In the genomic region with DNA sequence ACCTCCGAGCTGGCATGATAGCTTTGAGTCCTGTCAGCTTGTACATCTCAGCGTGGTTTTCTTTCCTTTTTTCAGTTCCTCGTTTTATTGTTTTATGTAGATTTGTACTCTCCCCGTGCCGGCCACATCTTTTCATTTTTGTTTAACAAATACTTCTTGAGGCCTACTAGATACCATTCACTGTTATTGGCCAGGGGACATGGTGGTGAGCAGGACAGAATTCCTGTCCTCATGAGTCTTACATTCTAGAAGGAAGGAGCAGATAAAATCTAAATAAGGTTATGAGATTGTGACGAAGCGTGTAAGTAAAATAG, we compare ENCODE assay signal across 1 cellular context.
TF ChIP-seq lines count a peak whose summit lies in the region.

No MANE protein-coding gene starts in this region.

TF ChIP-seq in K562, 482 proteins besides CTCF, POLR2A, EP300 and RAD21 (continued from another document and continues in another):
- TF ChIP-seq TAF7 (tag; IDR thresholded peaks at IDR 0.05) (no peak), LARP7 (IDR thresholded peaks at IDR 0.05) (no peak), FOXK2 (conservative IDR thresholded peaks at IDR 0.05 in 1 of 2, IDR thresholded peaks at IDR 0.05 in 1 of 2; ENCODE audit: low read depth in 2 of 2) (no peak), IRF2 (CRISPR knock-in tag; IDR thresholded peaks at IDR 0.05) (no peak), TRIM24 (IDR thresholded peaks at IDR 0.05) (peak; percentile 83 to 91), ILF3 (IDR thresholded peaks at IDR 0.05; ENCODE audit: borderline replicate concordance) (no peak), ZNF316 (IDR thresholded peaks at IDR 0.05) (peak; percentile 96), PHB2 (IDR thresholded peaks at IDR 0.05; ENCODE audit: low read depth) (no peak), NBN (IDR thresholded peaks at IDR 0.05; ENCODE audit: low read depth) (no peak), ZNF668 (CRISPR knock-in tag; IDR thresholded peaks at IDR 0.05) (no peak), ZNF217 (CRISPR knock-in tag; IDR thresholded peaks at IDR 0.05) (peak; percentile 66; the same call in 1 of the 2 replicates), GATAD2B (IDR thresholded peaks at IDR 0.05; ENCODE audit: borderline replicate concordance) (no peak), ARNT (IDR thresholded peaks at IDR 0.05) (peak in 1 of 2 experiments; percentile 36; a peak in 1 of 4 replicates), HIVEP1 (CRISPR knock-in tag; IDR thresholded peaks at IDR 0.05) (no peak), KDM1A (IDR thresholded peaks at IDR 0.05) (peak; percentile 62 to 71), KLF13 (tag; IDR thresholded peaks at IDR 0.05; ENCODE audit: borderline replicate concordance, low read depth) (no peak), TCF7L2 (IDR thresholded peaks at IDR 0.05; ENCODE audit: low read depth, low read length) (no peak), XRCC3 (IDR thresholded peaks at IDR 0.05) (0 out of 2 replicates have a peak, but pooled peaks have one; percentile 61), IFI16 (CRISPR knock-in tag; IDR thresholded peaks at IDR 0.05) (no peak), PYGO2 (tag; IDR thresholded peaks at IDR 0.05) (0 out of 2 replicates have a peak, but pooled peaks have one; percentile 35), MBD2 (IDR thresholded peaks at IDR 0.05; ENCODE audit: borderline replicate concordance, low read depth) (no peak), CHD2 (IDR thresholded peaks at IDR 0.05; ENCODE audit: low read depth, low read length) (no peak), ZKSCAN8 (CRISPR knock-in tag; IDR thresholded peaks at IDR 0.05) (no peak), CBX1 (IDR thresholded peaks at IDR 0.05; ENCODE audit: low read depth) (0 out of 2 replicates have a peak, but pooled peaks have one; percentile 68), CBX3 (IDR thresholded peaks at IDR 0.05; ENCODE audit: borderline replicate concordance in 1 of 2, low read length in 2 of 2) (peak in 1 of 2 experiments; percentile 92; a peak in 2 of 3 replicates), TRIM28 (IDR thresholded peaks at IDR 0.05) (peak; percentile 94), CBX5 (IDR thresholded peaks at IDR 0.05; ENCODE audit: borderline replicate concordance, low read depth) (0 out of 2 replicates have a peak, but pooled peaks have one; percentile 23), FOXK1 (CRISPR knock-in tag; IDR thresholded peaks at IDR 0.05; ENCODE audit: borderline replicate concordance) (0 out of 2 replicates have a peak, but pooled peaks have one; percentile 60), ZNF232 (CRISPR knock-in tag; IDR thresholded peaks at IDR 0.05) (peak; percentile 60; the same call in 1 of the 2 replicates), ZNF644 (tag; IDR thresholded peaks at IDR 0.05; ENCODE audit: low read depth) (peak; percentile 52; the same call in 1 of the 2 replicates), NFATC3 (IDR thresholded peaks at IDR 0.05) (no peak), HDAC8 (tag; IDR thresholded peaks at IDR 0.05) (no peak), BRD4 (IDR thresholded peaks at IDR 0.05) (no peak), RCOR1 (IDR thresholded peaks at IDR 0.05; ENCODE audit: borderline replicate concordance in 1 of 2, low read depth in 2 of 2, low read length in 2 of 2) (0 out of 4 replicates have a peak, but pooled peaks of 1 of the 2 experiments have one; percentile 14), CCNT2 (IDR thresholded peaks at IDR 0.05; ENCODE audit: borderline replicate concordance, extremely low read depth, insufficient read length, low read depth, low read length) (no peak), KAT7 (CRISPR knock-in tag; IDR thresholded peaks at IDR 0.05; ENCODE audit: borderline replicate concordance) (0 out of 2 replicates have a peak, but pooled peaks have one; percentile 40), ADNP (tag; IDR thresholded peaks at IDR 0.05) (peak; percentile 23; the same call in 1 of the 2 replicates)
- TF ChIP-seq, protein P1, sequence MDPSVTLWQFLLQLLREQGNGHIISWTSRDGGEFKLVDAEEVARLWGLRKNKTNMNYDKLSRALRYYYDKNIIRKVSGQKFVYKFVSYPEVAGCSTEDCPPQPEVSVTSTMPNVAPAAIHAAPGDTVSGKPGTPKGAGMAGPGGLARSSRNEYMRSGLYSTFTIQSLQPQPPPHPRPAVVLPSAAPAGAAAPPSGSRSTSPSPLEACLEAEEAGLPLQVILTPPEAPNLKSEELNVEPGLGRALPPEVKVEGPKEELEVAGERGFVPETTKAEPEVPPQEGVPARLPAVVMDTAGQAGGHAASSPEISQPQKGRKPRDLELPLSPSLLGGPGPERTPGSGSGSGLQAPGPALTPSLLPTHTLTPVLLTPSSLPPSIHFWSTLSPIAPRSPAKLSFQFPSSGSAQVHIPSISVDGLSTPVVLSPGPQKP (CRISPR knock-in tag; IDR thresholded peaks at IDR 0.05), result no peak
- TF ChIP-seq, protein P2, sequence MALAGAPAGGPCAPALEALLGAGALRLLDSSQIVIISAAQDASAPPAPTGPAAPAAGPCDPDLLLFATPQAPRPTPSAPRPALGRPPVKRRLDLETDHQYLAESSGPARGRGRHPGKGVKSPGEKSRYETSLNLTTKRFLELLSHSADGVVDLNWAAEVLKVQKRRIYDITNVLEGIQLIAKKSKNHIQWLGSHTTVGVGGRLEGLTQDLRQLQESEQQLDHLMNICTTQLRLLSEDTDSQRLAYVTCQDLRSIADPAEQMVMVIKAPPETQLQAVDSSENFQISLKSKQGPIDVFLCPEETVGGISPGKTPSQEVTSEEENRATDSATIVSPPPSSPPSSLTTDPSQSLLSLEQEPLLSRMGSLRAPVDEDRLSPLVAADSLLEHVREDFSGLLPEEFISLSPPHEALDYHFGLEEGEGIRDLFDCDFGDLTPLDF (CRISPR knock-in tag; IDR thresholded peaks at IDR 0.05), result peak; percentile 44; the same call in 1 of the 2 replicates
- TF ChIP-seq, protein P3, sequence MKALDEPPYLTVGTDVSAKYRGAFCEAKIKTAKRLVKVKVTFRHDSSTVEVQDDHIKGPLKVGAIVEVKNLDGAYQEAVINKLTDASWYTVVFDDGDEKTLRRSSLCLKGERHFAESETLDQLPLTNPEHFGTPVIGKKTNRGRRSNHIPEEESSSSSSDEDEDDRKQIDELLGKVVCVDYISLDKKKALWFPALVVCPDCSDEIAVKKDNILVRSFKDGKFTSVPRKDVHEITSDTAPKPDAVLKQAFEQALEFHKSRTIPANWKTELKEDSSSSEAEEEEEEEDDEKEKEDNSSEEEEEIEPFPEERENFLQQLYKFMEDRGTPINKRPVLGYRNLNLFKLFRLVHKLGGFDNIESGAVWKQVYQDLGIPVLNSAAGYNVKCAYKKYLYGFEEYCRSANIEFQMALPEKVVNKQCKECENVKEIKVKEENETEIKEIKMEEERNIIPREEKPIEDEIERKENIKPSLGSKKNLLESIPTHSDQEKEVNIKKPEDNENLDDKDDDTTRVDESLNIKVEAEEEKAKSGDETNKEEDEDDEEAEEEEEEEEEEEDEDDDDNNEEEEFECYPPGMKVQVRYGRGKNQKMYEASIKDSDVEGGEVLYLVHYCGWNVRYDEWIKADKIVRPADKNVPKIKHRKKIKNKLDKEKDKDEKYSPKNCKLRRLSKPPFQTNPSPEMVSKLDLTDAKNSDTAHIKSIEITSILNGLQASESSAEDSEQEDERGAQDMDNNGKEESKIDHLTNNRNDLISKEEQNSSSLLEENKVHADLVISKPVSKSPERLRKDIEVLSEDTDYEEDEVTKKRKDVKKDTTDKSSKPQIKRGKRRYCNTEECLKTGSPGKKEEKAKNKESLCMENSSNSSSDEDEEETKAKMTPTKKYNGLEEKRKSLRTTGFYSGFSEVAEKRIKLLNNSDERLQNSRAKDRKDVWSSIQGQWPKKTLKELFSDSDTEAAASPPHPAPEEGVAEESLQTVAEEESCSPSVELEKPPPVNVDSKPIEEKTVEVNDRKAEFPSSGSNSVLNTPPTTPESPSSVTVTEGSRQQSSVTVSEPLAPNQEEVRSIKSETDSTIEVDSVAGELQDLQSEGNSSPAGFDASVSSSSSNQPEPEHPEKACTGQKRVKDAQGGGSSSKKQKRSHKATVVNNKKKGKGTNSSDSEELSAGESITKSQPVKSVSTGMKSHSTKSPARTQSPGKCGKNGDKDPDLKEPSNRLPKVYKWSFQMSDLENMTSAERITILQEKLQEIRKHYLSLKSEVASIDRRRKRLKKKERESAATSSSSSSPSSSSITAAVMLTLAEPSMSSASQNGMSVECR (CRISPR knock-in tag; IDR thresholded peaks at IDR 0.05), result no peak
- TF ChIP-seq, protein P4, sequence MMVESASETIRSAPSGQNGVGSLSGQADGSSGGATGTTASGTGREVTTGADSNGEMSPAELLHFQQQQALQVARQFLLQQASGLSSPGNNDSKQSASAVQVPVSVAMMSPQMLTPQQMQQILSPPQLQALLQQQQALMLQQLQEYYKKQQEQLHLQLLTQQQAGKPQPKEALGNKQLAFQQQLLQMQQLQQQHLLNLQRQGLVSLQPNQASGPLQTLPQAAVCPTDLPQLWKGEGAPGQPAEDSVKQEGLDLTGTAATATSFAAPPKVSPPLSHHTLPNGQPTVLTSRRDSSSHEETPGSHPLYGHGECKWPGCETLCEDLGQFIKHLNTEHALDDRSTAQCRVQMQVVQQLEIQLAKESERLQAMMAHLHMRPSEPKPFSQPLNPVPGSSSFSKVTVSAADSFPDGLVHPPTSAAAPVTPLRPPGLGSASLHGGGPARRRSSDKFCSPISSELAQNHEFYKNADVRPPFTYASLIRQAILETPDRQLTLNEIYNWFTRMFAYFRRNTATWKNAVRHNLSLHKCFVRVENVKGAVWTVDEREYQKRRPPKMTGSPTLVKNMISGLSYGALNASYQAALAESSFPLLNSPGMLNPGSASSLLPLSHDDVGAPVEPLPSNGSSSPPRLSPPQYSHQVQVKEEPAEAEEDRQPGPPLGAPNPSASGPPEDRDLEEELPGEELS (CRISPR knock-in tag; IDR thresholded peaks at IDR 0.05; ENCODE audit: borderline replicate concordance), result peak; percentile 65; the same call in 1 of the 2 replicates
- TF ChIP-seq, protein P5, sequence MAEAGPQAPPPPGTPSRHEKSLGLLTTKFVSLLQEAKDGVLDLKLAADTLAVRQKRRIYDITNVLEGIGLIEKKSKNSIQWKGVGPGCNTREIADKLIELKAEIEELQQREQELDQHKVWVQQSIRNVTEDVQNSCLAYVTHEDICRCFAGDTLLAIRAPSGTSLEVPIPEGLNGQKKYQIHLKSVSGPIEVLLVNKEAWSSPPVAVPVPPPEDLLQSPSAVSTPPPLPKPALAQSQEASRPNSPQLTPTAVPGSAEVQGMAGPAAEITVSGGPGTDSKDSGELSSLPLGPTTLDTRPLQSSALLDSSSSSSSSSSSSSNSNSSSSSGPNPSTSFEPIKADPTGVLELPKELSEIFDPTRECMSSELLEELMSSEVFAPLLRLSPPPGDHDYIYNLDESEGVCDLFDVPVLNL (CRISPR knock-in tag; IDR thresholded peaks at IDR 0.05; ENCODE audit: low read depth), result no peak
- TF ChIP-seq, protein P6, sequence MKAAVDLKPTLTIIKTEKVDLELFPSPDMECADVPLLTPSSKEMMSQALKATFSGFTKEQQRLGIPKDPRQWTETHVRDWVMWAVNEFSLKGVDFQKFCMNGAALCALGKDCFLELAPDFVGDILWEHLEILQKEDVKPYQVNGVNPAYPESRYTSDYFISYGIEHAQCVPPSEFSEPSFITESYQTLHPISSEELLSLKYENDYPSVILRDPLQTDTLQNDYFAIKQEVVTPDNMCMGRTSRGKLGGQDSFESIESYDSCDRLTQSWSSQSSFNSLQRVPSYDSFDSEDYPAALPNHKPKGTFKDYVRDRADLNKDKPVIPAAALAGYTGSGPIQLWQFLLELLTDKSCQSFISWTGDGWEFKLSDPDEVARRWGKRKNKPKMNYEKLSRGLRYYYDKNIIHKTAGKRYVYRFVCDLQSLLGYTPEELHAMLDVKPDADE (conservative IDR thresholded peaks at IDR 0.05; ENCODE audit: control insufficient read depth, low read depth, low read length), result no peak
- TF ChIP-seq, protein P7, sequence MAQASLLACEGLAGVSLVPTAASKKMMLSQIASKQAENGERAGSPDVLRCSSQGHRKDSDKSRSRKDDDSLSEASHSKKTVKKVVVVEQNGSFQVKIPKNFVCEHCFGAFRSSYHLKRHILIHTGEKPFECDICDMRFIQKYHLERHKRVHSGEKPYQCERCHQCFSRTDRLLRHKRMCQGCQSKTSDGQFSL (CRISPR knock-in tag; IDR thresholded peaks at IDR 0.05), result no peak
- TF ChIP-seq, protein P7 (tag; IDR thresholded peaks at IDR 0.05), result no peak
- TF ChIP-seq, protein P8, sequence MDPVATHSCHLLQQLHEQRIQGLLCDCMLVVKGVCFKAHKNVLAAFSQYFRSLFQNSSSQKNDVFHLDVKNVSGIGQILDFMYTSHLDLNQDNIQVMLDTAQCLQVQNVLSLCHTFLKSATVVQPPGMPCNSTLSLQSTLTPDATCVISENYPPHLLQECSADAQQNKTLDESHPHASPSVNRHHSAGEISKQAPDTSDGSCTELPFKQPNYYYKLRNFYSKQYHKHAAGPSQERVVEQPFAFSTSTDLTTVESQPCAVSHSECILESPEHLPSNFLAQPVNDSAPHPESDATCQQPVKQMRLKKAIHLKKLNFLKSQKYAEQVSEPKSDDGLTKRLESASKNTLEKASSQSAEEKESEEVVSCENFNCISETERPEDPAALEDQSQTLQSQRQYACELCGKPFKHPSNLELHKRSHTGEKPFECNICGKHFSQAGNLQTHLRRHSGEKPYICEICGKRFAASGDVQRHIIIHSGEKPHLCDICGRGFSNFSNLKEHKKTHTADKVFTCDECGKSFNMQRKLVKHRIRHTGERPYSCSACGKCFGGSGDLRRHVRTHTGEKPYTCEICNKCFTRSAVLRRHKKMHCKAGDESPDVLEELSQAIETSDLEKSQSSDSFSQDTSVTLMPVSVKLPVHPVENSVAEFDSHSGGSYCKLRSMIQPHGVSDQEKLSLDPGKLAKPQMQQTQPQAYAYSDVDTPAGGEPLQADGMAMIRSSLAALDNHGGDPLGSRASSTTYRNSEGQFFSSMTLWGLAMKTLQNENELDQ (CRISPR knock-in tag; IDR thresholded peaks at IDR 0.05; ENCODE audit: borderline replicate concordance), result peak; percentile 82
- TF ChIP-seq, protein P9, sequence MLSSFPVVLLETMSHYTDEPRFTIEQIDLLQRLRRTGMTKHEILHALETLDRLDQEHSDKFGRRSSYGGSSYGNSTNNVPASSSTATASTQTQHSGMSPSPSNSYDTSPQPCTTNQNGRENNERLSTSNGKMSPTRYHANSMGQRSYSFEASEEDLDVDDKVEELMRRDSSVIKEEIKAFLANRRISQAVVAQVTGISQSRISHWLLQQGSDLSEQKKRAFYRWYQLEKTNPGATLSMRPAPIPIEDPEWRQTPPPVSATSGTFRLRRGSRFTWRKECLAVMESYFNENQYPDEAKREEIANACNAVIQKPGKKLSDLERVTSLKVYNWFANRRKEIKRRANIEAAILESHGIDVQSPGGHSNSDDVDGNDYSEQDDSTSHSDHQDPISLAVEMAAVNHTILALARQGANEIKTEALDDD (IDR thresholded peaks at IDR 0.05), result no peak; the same call in 1 of the 2 replicates
- TF ChIP-seq, protein P10, sequence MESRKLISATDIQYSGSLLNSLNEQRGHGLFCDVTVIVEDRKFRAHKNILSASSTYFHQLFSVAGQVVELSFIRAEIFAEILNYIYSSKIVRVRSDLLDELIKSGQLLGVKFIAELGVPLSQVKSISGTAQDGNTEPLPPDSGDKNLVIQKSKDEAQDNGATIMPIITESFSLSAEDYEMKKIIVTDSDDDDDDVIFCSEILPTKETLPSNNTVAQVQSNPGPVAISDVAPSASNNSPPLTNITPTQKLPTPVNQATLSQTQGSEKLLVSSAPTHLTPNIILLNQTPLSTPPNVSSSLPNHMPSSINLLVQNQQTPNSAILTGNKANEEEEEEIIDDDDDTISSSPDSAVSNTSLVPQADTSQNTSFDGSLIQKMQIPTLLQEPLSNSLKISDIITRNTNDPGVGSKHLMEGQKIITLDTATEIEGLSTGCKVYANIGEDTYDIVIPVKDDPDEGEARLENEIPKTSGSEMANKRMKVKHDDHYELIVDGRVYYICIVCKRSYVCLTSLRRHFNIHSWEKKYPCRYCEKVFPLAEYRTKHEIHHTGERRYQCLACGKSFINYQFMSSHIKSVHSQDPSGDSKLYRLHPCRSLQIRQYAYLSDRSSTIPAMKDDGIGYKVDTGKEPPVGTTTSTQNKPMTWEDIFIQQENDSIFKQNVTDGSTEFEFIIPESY (CRISPR knock-in tag; IDR thresholded peaks at IDR 0.05), result no peak
